Comparison of ENCODE assay signal across 8 cellular contexts in the genomic region with DNA sequence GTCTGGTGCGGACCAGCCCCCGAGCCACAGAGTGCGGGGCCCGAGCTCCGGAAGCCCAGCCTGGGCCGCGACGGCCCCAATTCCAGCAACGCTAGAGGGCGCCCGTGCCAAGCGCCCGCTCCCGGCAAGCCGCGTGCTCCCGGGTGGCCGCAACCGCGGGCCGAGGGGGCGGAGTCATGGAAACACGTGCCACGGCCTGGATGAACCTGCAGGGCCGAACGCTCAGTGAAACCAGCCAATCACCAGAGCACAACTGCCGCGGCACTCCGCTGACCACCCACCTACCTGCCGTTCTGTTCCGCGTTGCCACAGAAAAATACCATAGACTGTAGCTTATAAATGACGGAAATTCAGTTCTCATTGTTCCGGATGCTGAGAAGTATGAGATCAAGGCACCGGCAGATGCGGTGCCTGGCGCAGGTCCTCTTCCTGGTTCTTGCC.
DNase-seq lines count a peak whose midpoint lies in the region; ATAC-seq and TF ChIP-seq lines count a peak whose summit lies in the region.

No MANE protein-coding gene starts in this region.

- H2AFZ ChIP-seq in MM.1S (ENCODE audit: low read length) (peak overlapping the region; percentile 55), neuronal stem cell (ENCODE audit: low read length) (no peak overlapping the region)

- H3K14ac ChIP-seq in neuronal stem cell (ENCODE audit: low read length), result no peak overlapping the region

- peaks cover 0 to 10% of the 10 kb centered on the region in 2 donors for H3K9me3 Mint-ChIP-seq in stimulated activated naive CD8-positive, alpha-beta T cell treated with anti-CD3 and anti-CD28 coated beads, Interleukin-15, amount 100 ng/mL, for 72 hours

- no peak overlapping the region for H2BK5ac ChIP-seq in neuronal stem cell (ENCODE audit: low read length)

- no peaks in the 10 kb centered on the region for H3K79me1 ChIP-seq in neuronal stem cell (ENCODE audit: low read depth, low read length)

- H3K27ac Mint-ChIP-seq in stimulated activated naive CD8-positive, alpha-beta T cell treated with anti-CD3 and anti-CD28 coated beads, Interleukin-15, amount 100 ng/mL, for 72 hours, result peak overlapping the region; percentile 9 to 77

- H3K27me3 ChIP-seq in MM.1S (replicated peaks; ENCODE audit: insufficient read depth, low read length) (no peaks in the 10 kb centered on the region), neuronal stem cell (ENCODE audit: control insufficient read depth in 3 of 3, insufficient read depth in 3 of 3, low read depth in 1 of 3, low read length in 3 of 3) (peaks cover 0 to 6% (median 0%) of the 10 kb centered on the region in 3 experiments)

- H3F3A ChIP-seq in MM.1S (ENCODE audit: insufficient read depth, low read length), result no peaks in the 10 kb centered on the region

- no peak overlapping the region for H3K4ac ChIP-seq in neuronal stem cell (ENCODE audit: low read length)

- H3K4me2 ChIP-seq in MM.1S (ENCODE audit: low read depth, low read length) (peak overlapping the region; percentile 49; the same call in 1 of the 2 replicates), neuronal stem cell (ENCODE audit: insufficient read depth, low read length, poor library complexity, severe bottlenecking) (no peak overlapping the region)

- no peak overlapping the region for H2BK120ac ChIP-seq in neuronal stem cell (ENCODE audit: low read depth, low read length)

- H3K27me3 Mint-ChIP-seq in stimulated activated naive CD8-positive, alpha-beta T cell treated with anti-CD3 and anti-CD28 coated beads, Interleukin-15, amount 100 ng/mL, for 72 hours, result peaks cover 14% of the 10 kb centered on the region

- H4K8ac ChIP-seq in neuronal stem cell (ENCODE audit: low read depth, low read length), result no peak overlapping the region

- H3K9me3 ChIP-seq in MM.1S (replicated peaks; ENCODE audit: insufficient read depth, low read length) (no peaks in the 10 kb centered on the region), neuronal stem cell (replicated peaks in 1 of 2; ENCODE audit: control insufficient read depth in 2 of 2, insufficient read depth in 1 of 2, low read depth in 1 of 2, low read length in 2 of 2) (no peaks in the 10 kb centered on the region)

- DNase-seq in AG10803 (ENCODE audit: low read depth) (peak; percentile 27), MM.1S (peak; percentile 63), activated T-helper 1 cell treated with Interleukin-2 at 50 U/mL for 16 hours (ENCODE audit: low read depth) (peak; percentile 55), fibroblast of pulmonary artery (ENCODE audit: low read depth) (peak; percentile 62), neuronal stem cell (ENCODE audit: low spot score) (peak; percentile 43), NCI-H748 treated with DMSO at 0.1 percent for 48 hours (lab: John Stamatoyannopoulos, UW) (no peak)
- peak; percentile 66 to 83 for DNase-seq in stimulated activated naive CD8-positive, alpha-beta T cell treated with anti-CD3 and anti-CD28 coated beads, Interleukin-15, amount 100 ng/mL, for 72 hours

- no peak overlapping the region for H4K91ac ChIP-seq in neuronal stem cell (ENCODE audit: low read depth, low read length, poor library complexity)

- H3K4me3 Mint-ChIP-seq in stimulated activated naive CD8-positive, alpha-beta T cell treated with anti-CD3 and anti-CD28 coated beads, Interleukin-15, amount 100 ng/mL, for 72 hours, result peak overlapping the region; percentile 75 to 76

- H2AK5ac ChIP-seq in neuronal stem cell (ENCODE audit: low read depth, low read length), result no peak overlapping the region

- peak overlapping the region; percentile 33 for H3K18ac ChIP-seq in neuronal stem cell (ENCODE audit: low read length)

- H3K36me3 ChIP-seq in MM.1S (replicated peaks; ENCODE audit: insufficient read depth, low read length), result no peaks in the 10 kb centered on the region
- H3K36me3 ChIP-seq in neuronal stem cell (replicated peaks in 1 of 2; ENCODE audit: control insufficient read depth in 2 of 2, insufficient read depth in 2 of 2, low read length in 2 of 2), result no peaks in the 10 kb centered on the region

- H3K4me1 ChIP-seq in MM.1S (ENCODE audit: low read length), result peaks cover 15% of the 10 kb centered on the region
- peaks cover 10% of the 10 kb centered on the region in 2 donors for H3K4me1 ChIP-seq in neuronal stem cell (ENCODE audit: control insufficient read depth in 2 of 2, insufficient read depth in 1 of 2, low read depth in 1 of 2, low read length in 2 of 2)

- H3K79me2 ChIP-seq in MM.1S (ENCODE audit: low read length), result no peaks in the 10 kb centered on the region

- no peak overlapping the region for H2BK12ac ChIP-seq in neuronal stem cell (ENCODE audit: low read length)

- no peaks in the 10 kb centered on the region for H4K20me1 ChIP-seq in MM.1S (ENCODE audit: insufficient read depth, low read length)

- H3K4me3 ChIP-seq in AG10803 (ENCODE audit: low read length) (no peak overlapping the region), MM.1S (ENCODE audit: low read length) (peak overlapping the region; percentile 21; the same call in 1 of the 2 replicates), fibroblast of pulmonary artery (replicated peaks; ENCODE audit: low read depth, low read length) (no peak overlapping the region), neuronal stem cell (ENCODE audit: low read length in 2 of 2) (no peak overlapping the region)

- H2BK15ac ChIP-seq in neuronal stem cell (ENCODE audit: low read length), result no peak overlapping the region

- H3K9me2 ChIP-seq in MM.1S (replicated peaks; ENCODE audit: insufficient read depth, low read length), result no peaks in the 10 kb centered on the region

- WGBS in neuronal stem cell (ENCODE audit: extremely low coverage in 2 of 2, insufficient read length in 2 of 2, insufficient replicate concordance in 1 of 2), 2 donors, result no CpG with 5 or more reads among the region's 37 CpGs

- TF ChIP-seq CTCF in AG10803 (conservative IDR thresholded peaks at IDR 0.05; ENCODE audit: low read length) (peak; percentile 47), MM.1S (IDR thresholded peaks at IDR 0.05; ENCODE audit: low read length) (peak; percentile 57), fibroblast of pulmonary artery (IDR thresholded peaks at IDR 0.05; ENCODE audit: low read length, missing control alignments) (peak; percentile 38)

- peak; percentile 79 for ATAC-seq in stimulated activated naive CD8-positive, alpha-beta T cell treated with anti-CD3 and anti-CD28 coated beads, Interleukin-15, amount 100 ng/mL, for 72 hours
- ATAC-seq in GM18868 (IDR thresholded peaks at IDR 0.05; ENCODE audit: unreplicated experiment), result no peak

- H3K9ac ChIP-seq in MM.1S (ENCODE audit: low read length) (no peak overlapping the region), neuronal stem cell (ENCODE audit: low read depth, low read length, poor library complexity) (no peak overlapping the region)

- peaks cover 42% of the 10 kb centered on the region for H3K4me1 Mint-ChIP-seq in stimulated activated naive CD8-positive, alpha-beta T cell treated with anti-CD3 and anti-CD28 coated beads, Interleukin-15, amount 100 ng/mL, for 72 hours

- no peak overlapping the region for H3K23ac ChIP-seq in neuronal stem cell (ENCODE audit: low read depth, low read length, poor library complexity)

- H3K27ac ChIP-seq in MM.1S (ENCODE audit: low read length) (no peak overlapping the region), neuronal stem cell (replicated peaks; ENCODE audit: low read length) (no peak overlapping the region)
